ENCODE assay signal across 1 cellular context in genomic region chr16:1334739-1335138, GRCh38.
TF ChIP-seq lines count a peak whose summit lies in the region.

No MANE protein-coding gene starts in this region.

TF ChIP-seq in H1, 55 proteins besides CTCF, POLR2A, EP300 and RAD21:
- TF ChIP-seq SUZ12 (IDR thresholded peaks at IDR 0.05; ENCODE audit: low read length) = peak; percentile 23; the same call in 1 of the 2 replicates
- no peak for TF ChIP-seq HDAC2 (IDR thresholded peaks at IDR 0.05; ENCODE audit: borderline replicate concordance in 1 of 2, low read depth in 2 of 2, low read length in 2 of 2)
- no peak for TF ChIP-seq BACH1 (IDR thresholded peaks at IDR 0.05; ENCODE audit: low read length)
- TF ChIP-seq KDM5A (IDR thresholded peaks at IDR 0.05; ENCODE audit: low read length) = no peak
- no peak for TF ChIP-seq JUND (IDR thresholded peaks at IDR 0.05; ENCODE audit: low read length)
- TF ChIP-seq HDAC6 (IDR thresholded peaks at IDR 0.05; ENCODE audit: low read depth, low read length) = no peak
- no peak for TF ChIP-seq CBX5 (IDR thresholded peaks at IDR 0.05; ENCODE audit: low read depth, low read length)
TF ChIP-seq in H1: peak in this region for 1.
